ENCODE assay signal across 8 cellular contexts in genomic region chr3:97764186-97765055, GRCh38. TPM values are rescaled to one million over a fixed set of nuclear protein-coding genes. Genes with fewer than 3 reads are reported as not detected.
A peak's percentile ranks its signal among the peaks of the same experiment; 100 is the strongest.
DNase-seq lines count a peak whose midpoint lies in the region; ATAC-seq and TF ChIP-seq lines count a peak whose summit lies in the region.

TSS of gene ARL6 (plus strand) at chr3:97764758. CDS start at chr3:97768108, 3,350 bp downstream.

- H3K27ac ChIP-seq in OCI-LY7 (ENCODE audit: low read depth, low read length, poor library complexity, severe bottlenecking), result peak within 1 kb of the TSS; percentile 48

- intact Hi-C loops in OCI-LY7 (cut with micrococcal nuclease; ENCODE audit: unreplicated experiment), result loop anchor here (5.0 kb wide), 1 partner anchor 208 kb away; the partner anchor contains the start of gene RIOX2

- TF ChIP-seq CTCF in OCI-LY7 (conservative IDR thresholded peaks at IDR 0.05; ENCODE audit: low read length) (no peak; the same call in 1 of the 2 replicates), epithelial cell of proximal tubule (conservative IDR thresholded peaks at IDR 0.05; ENCODE audit: low read depth, low read length) (peak; percentile 17)

- H3K4me3 ChIP-seq in OCI-LY7 (ENCODE audit: low read depth, low read length, poor library complexity, severe bottlenecking), result peak within 1 kb of the TSS; percentile 86
- H3K4me3 ChIP-seq in epithelial cell of proximal tubule (ENCODE audit: low read depth, low read length), result peak within 1 kb of the TSS; percentile 97

- peak; percentile 99 for ATAC-seq in GM21528 (IDR thresholded peaks at IDR 0.05; ENCODE audit: low FRiP score, unreplicated experiment)

- peak; percentile 80 for DNase-seq in DMS153 (lab: John Stamatoyannopoulos, UW)
- peak; percentile 61 for DNase-seq in HuH-7.5 (ENCODE audit: low spot score)
- DNase-seq in OCI-LY7 (ENCODE audit: low spot score), result peak; percentile 78
- peak; percentile 51 for DNase-seq in activated T-cell treated with anti-CD3 and anti-CD28 coated beads for 4 hours
- DNase-seq in epithelial cell of proximal tubule (ENCODE audit: low read depth), result peak; percentile 42
- peak; percentile 83 for DNase-seq in mucosa of gallbladder (ENCODE audit: low spot score)
- peak; percentile 59 for DNase-seq in stimulated activated CD8-positive, alpha-beta memory T cell treated with anti-CD3 and anti-CD28 coated beads, Interleukin-4, amount 100 ng/mL, for 24 hours (ENCODE audit: low read depth)

- H3K4me1 ChIP-seq in OCI-LY7 (ENCODE audit: insufficient read depth, low read length, poor library complexity, severe bottlenecking), result peaks cover 10% of the 10 kb centered on the region

- H3K36me3 ChIP-seq in OCI-LY7 (ENCODE audit: insufficient read depth, low read length), result no peaks in the 10 kb centered on the region

- peaks cover 8% of the 10 kb centered on the region; the same call in 1 of the 2 replicates for H3K79me2 ChIP-seq in OCI-LY7 (ENCODE audit: insufficient read depth, low read depth, low read length)

- no TSS peak for BruUV-seq in OCI-LY7 (replicated peaks; lab: Mats Ljungman, UMichigan)

- CTCF ChIA-PET in OCI-LY7 (lab: Charles Lee; ENCODE audit: unreplicated experiment), result interaction anchor here (0.5 kb wide), 1 partner anchor 262 kb away, joined by 3 read pairs; no protein-coding TSS in a partner anchor

- no peaks in the 10 kb centered on the region for H4K20me1 ChIP-seq in OCI-LY7 (ENCODE audit: insufficient read depth, low read length)

- H2AFZ ChIP-seq in OCI-LY7 (ENCODE audit: low read length), result peak within 1 kb of the TSS; percentile 93

- no peaks in the 10 kb centered on the region for H3K9me3 ChIP-seq in OCI-LY7 (ENCODE audit: low read length)

- POLR2A ChIA-PET in OCI-LY7 (lab: Charles Lee), result interaction anchor here (0.6 to 1.5 kb wide), 9 partner anchors 11 to 247 kb away, joined by 3 to 6 read pairs (median 3); no protein-coding TSS in a partner anchor

- no peaks in the 10 kb centered on the region for H3K9me2 ChIP-seq in OCI-LY7 (ENCODE audit: insufficient read depth, low read length)

- peak within 1 kb of the TSS; percentile 75 for H3K4me2 ChIP-seq in OCI-LY7 (ENCODE audit: low read length)

RNA-seq across cellular contexts. Expression of gene ARL6, which starts in this region (rescaled TPM):
- total RNA-seq in OCI-LY7 (2014; rRNA removed; shearing (Covaris generic)), result 5.0 and 8.6 TPM in 2 replicates
- total RNA-seq in OCI-LY7 (2022) (5.5 and 5.9 TPM in 2 replicates), epithelial cell of proximal tubule (4.0 and 4.3 TPM in 2 replicates), mucosa of gallbladder (8.9 TPM)

Comparison
In these comparisons a context has a peak if more than half of its experiments do, and no peak if none do; other contexts are left out.
1. Peak in every context shown above with its lines: DNase-seq, ATAC-seq, H3K4me3 ChIP-seq and H3K27ac ChIP-seq.